In the genomic region with DNA sequence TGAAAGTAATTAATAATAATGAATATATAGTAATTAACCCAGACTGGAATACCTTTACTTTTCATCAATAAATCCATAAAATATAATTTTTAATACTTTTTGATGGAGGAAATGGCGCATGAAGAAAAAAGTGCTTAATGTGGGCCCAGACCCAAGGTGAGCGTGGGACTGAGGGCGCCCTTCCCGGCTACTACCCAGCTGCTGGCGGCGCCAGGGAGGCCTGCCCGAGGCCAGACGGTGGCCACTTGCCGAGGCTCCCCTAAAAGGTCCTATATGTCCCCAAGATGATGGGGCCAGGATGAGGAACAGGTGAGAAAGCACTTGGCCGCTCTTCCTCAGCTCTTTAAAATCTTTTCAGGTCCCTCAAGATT, we compare ENCODE assay signal across 8 cellular contexts. TPM values are rescaled to one million over a fixed set of nuclear protein-coding genes. Genes with fewer than 3 reads are reported as not detected.
DNase-seq lines count a peak whose midpoint lies in the region; ATAC-seq and TF ChIP-seq lines count a peak whose summit lies in the region.

No MANE protein-coding gene starts in this region.

- no peaks in the 10 kb centered on the region for H3K79me2 ChIP-seq in ACC112 (ENCODE audit: control insufficient read depth, insufficient read depth, low read length, unreplicated experiment)
- H3K79me2 ChIP-seq in mammary epithelial cell (ENCODE audit: insufficient read depth, low read length), result no peaks in the 10 kb centered on the region

- peaks cover 99% of the 10 kb centered on the region for H3K4me1 ChIP-seq in ACC112 (ENCODE audit: control insufficient read depth, insufficient read depth, low read length, unreplicated experiment)
- peaks cover 95% of the 10 kb centered on the region for H3K4me1 ChIP-seq in mammary epithelial cell (ENCODE audit: insufficient read depth, low read length)

- no peaks in the 10 kb centered on the region for H3K9me3 ChIP-seq in mammary epithelial cell (replicated peaks; ENCODE audit: insufficient read depth, low read length)

- peaks cover 43 to 50% of the 10 kb centered on the region in 2 donors for H3K4me1 Mint-ChIP-seq in natural killer cell

- 19% methylated on average over 10 of the region's 10 CpGs for WGBS in mammary epithelial cell (ENCODE audit: low coverage, missing lambda C conversion rate)

- H3K27ac Mint-ChIP-seq in natural killer cell, result peak overlapping the region; percentile 88

- H3K4me3 Mint-ChIP-seq in natural killer cell, result peak overlapping the region; percentile 67

- H3K4me3 ChIP-seq in ACC112 (ENCODE audit: low read depth, low read length) (peak overlapping the region; percentile 9; the same call in 1 of the 2 replicates), mammary epithelial cell (replicated peaks in 1 of 3; ENCODE audit: insufficient read depth in 1 of 3, low read depth in 2 of 3, low read length in 3 of 3) (no peak overlapping the region)

- H3K36me3 Mint-ChIP-seq in natural killer cell, result no peaks in the 10 kb centered on the region

- peak overlapping the region; percentile 5 for H2AFZ ChIP-seq in ACC112 (ENCODE audit: low read length, unreplicated experiment)
- no peak overlapping the region for H2AFZ ChIP-seq in mammary epithelial cell (ENCODE audit: low read depth, low read length)

- no peak for TF ChIP-seq CTCF in mammary epithelial cell (conservative IDR thresholded peaks at IDR 0.05 in 1 of 2, IDR thresholded peaks at IDR 0.05 in 1 of 2; ENCODE audit: extremely low read depth in 1 of 2, insufficient read depth in 1 of 2, low read depth in 1 of 2, low read length in 2 of 2)
- peak; percentile 36 for TF ChIP-seq CTCF in natural killer cell (IDR thresholded peaks at IDR 0.05)

- no peaks in the 10 kb centered on the region for H3K36me3 ChIP-seq in ACC112 (ENCODE audit: insufficient read depth, low read length)
- H3K36me3 ChIP-seq in mammary epithelial cell (ENCODE audit: insufficient read depth, low read length), result no peaks in the 10 kb centered on the region

- H3K9me3 Mint-ChIP-seq in natural killer cell, result no peaks in the 10 kb centered on the region

- ATAC-seq in natural killer cell (no peak), GM21447 (IDR thresholded peaks at IDR 0.05; ENCODE audit: unreplicated experiment) (no peak)

- H3K9ac ChIP-seq in mammary epithelial cell (ENCODE audit: insufficient read depth, low read length), result peak overlapping the region; percentile 87

- no peaks in the 10 kb centered on the region for H4K20me1 ChIP-seq in mammary epithelial cell (ENCODE audit: insufficient read depth, low read length)

- intact Hi-C loops in mammary epithelial cell (cut with micrococcal nuclease) (loop anchor here (1.0 to 10.0 kb wide), 11 partner anchors 43 to 1116 kb away; partner anchors contain the start of gene TIPARP), natural killer cell (cut with micrococcal nuclease) (loop anchor here (5.0 to 10.0 kb wide), 3 partner anchors 316 to 576 kb away; partner anchors contain the start of gene SSR3)

- dilution Hi-C loops in mammary epithelial cell (cut with HindIII; ENCODE audit: low sequenced_read_pairs), result no loop called here

- H3K27ac ChIP-seq in ACC112 (ENCODE audit: low read depth, low read length) (peak overlapping the region; percentile 99), mammary epithelial cell (ENCODE audit: insufficient read depth, low read depth, low read length) (peak overlapping the region; percentile 98)

- no peaks in the 10 kb centered on the region for H3K27me3 Mint-ChIP-seq in natural killer cell (ENCODE audit: low read depth in 2 of 2)

- in situ Hi-C loops in mammary epithelial cell (cut with MboI; ENCODE audit: low sequenced_read_pairs in 2 of 2), result loop anchor here in 1 of 2 donors (10.0 to 25.0 kb wide), 3 partner anchors 446 to 969 kb away; partner anchors contain the start of gene SSR3

- CTCF ChIA-PET in mammary epithelial cell (lab: Charles Lee; ENCODE audit: low non-redundant PET), result interaction anchor here (0.7 to 1.0 kb wide), 2 partner anchors 42 to 318 kb away, joined by 3 to 8 read pairs; no protein-coding TSS in a partner anchor

- no peaks in the 10 kb centered on the region for H3K27me3 ChIP-seq in ACC112 (ENCODE audit: insufficient read depth, low read length)
- no peaks in the 10 kb centered on the region for H3K27me3 ChIP-seq in mammary epithelial cell (ENCODE audit: insufficient read depth, low read length)

- peak; percentile 33 for DNase-seq in HT1080 (ENCODE audit: low read depth)
- DNase-seq in mammary epithelial cell, result no peak
- DNase-seq in natural killer cell, result no peak
- no peak for DNase-seq in DMS79 treated with DMSO at 0.1 percent for 48 hours (lab: John Stamatoyannopoulos, UW)
- DNase-seq in NK-92 (lab: John Stamatoyannopoulos, UW; ENCODE audit: unreplicated experiment), result no peak
- DNase-seq in NCI-H748 (lab: John Stamatoyannopoulos, UW; ENCODE audit: unreplicated experiment), result no peak

- H3K4me2 ChIP-seq in mammary epithelial cell (ENCODE audit: insufficient read depth, low read depth, low read length), result peak overlapping the region; percentile 77

- no TSS peak for BruUV-seq in mammary epithelial cell (replicated peaks; lab: Mats Ljungman, UMichigan)

RNA-seq across cellular contexts. Expression of gene CCNL1, which starts 29.1 kb away (rescaled TPM):
- total RNA-seq in HT1080 (2014; rRNA removed; shearing (Covaris generic)), result 82.5 and 86.8 TPM in 2 replicates
- 30.7 and 31.3 TPM in 2 replicates for polyA plus RNA-seq in HT1080 (2015; cell fraction: cytosol; rRNA removed)
- polyA plus RNA-seq in HT1080 (2015; cell fraction: nucleus; rRNA removed), result 584 and 668 TPM in 2 replicates
- 100 to 1,000 TPM; 127 to 130 TPM for total RNA-seq in mammary epithelial cell
- polyA plus RNA-seq in mammary epithelial cell, result 42.7 TPM
- 37.7 TPM for polyA minus RNA-seq in mammary epithelial cell
- 1,000 to 10,000 TPM; 1,104 to 1,331 (median 1,220) TPM for total RNA-seq in natural killer cell

Comparison
In these comparisons a context has a peak if more than half of its experiments do, and no peak if none do; other contexts are left out.
1. RNA of gene CCNL1, which starts 29.1 kb away (total RNA-seq): 1,104 to 1,331 TPM in natural killer cell; 127 to 130 TPM in mammary epithelial cell and 82.5 to 86.8 TPM in HT1080; every median in the first group is over 4 times any median in the second.